In genomic region chrX:40543661-40544328, GRCh38 we compare ENCODE assay signal across 8 cellular contexts. TPM values are rescaled to one million over a fixed set of nuclear protein-coding genes. Genes with fewer than 3 reads are reported as not detected.
A peak's percentile ranks its signal among the peaks of the same experiment; 100 is the strongest.
DNase-seq lines count a peak whose midpoint lies in the region; FAIRE-seq and TF ChIP-seq lines count a peak whose summit lies in the region.

No MANE protein-coding gene starts in this region.

- peaks cover 18% of the 10 kb centered on the region for H3K4me1 Mint-ChIP-seq in activated CD4-positive, alpha-beta T cell treated with anti-CD3 and anti-CD28 coated beads, Interleukin-2, amount 10 ng/mL, durations not matched to agents 24 days and 14 days

- H3K9me3 ChIP-seq in neuron (ENCODE audit: low read length), result no peaks in the 10 kb centered on the region

- peak; percentile 49 for TF ChIP-seq CTCF in NB4 (IDR thresholded peaks at IDR 0.05; ENCODE audit: low read depth, low read length)

- H3K27ac Mint-ChIP-seq in activated CD4-positive, alpha-beta T cell treated with anti-CD3 and anti-CD28 coated beads, Interleukin-2, amount 10 ng/mL, durations not matched to agents 24 days and 14 days, result no peak overlapping the region

- peak overlapping the region; percentile 53 for H2AFZ ChIP-seq in neuron (ENCODE audit: low read depth, low read length)

- peaks cover 8% of the 10 kb centered on the region for H3K27me3 Mint-ChIP-seq in activated CD4-positive, alpha-beta T cell treated with anti-CD3 and anti-CD28 coated beads, Interleukin-2, amount 10 ng/mL, durations not matched to agents 24 days and 14 days

- no peak for TF ChIP-seq POLR2A in NB4 (IDR thresholded peaks at IDR 0.05; ENCODE audit: extremely low read depth, insufficient read length)

- peaks cover 5% of the 10 kb centered on the region for H3K4me1 ChIP-seq in neuron (ENCODE audit: insufficient read depth, low read length)

- H3K27me3 ChIP-seq in neuron (ENCODE audit: insufficient read depth, low read length), result peaks cover 1% of the 10 kb centered on the region

- no peaks in the 10 kb centered on the region for H3K9me3 Mint-ChIP-seq in activated CD4-positive, alpha-beta T cell treated with anti-CD3 and anti-CD28 coated beads, Interleukin-2, amount 10 ng/mL, durations not matched to agents 24 days and 14 days

- intact Hi-C loops in activated CD4-positive, alpha-beta T cell treated with anti-CD3 and anti-CD28 coated beads, Interleukin-2, amount 10 ng/mL, durations not matched to agents 24 days and 14 days (cut with micrococcal nuclease), result loop anchor here (1.0 to 5.0 kb wide), 3 partner anchors 44 to 251 kb away; partner anchors contain the start of gene CXorf38

- no peak overlapping the region for H3K4me3 ChIP-seq in NB4 (ENCODE audit: low read depth, low read length)
- H3K4me3 ChIP-seq in neuron (ENCODE audit: low read length), result no peak overlapping the region

- no peaks in the 10 kb centered on the region for H3K36me3 Mint-ChIP-seq in activated CD4-positive, alpha-beta T cell treated with anti-CD3 and anti-CD28 coated beads, Interleukin-2, amount 10 ng/mL, durations not matched to agents 24 days and 14 days (ENCODE audit: low read depth)

- peak; percentile 22 for FAIRE-seq in TTC549 (lab: Jason Lieb, UNC)

- peak; percentile 69 for DNase-seq in activated CD4-positive, alpha-beta T cell treated with anti-CD3 and anti-CD28 coated beads, Interleukin-2, amount 10 ng/mL, durations not matched to agents 24 days and 14 days
- no peak for DNase-seq in activated CD4-positive, alpha-beta T cell treated with anti-CD3 and anti-CD28 coated beads, Interleukin-2, amount 50 U/mL, for 1 hour
- peak; percentile 58 for DNase-seq in NB4 (ENCODE audit: low read depth)
- peak; percentile 31 for DNase-seq in fibroblast of the conjunctiva (ENCODE audit: low read depth)
- DNase-seq in HK-2 (ENCODE audit: unreplicated experiment), result no peak
- DNase-seq in KG1 (lab: John Stamatoyannopoulos, UW), result no peak

- peak overlapping the region; percentile 24 for H3K4me3 Mint-ChIP-seq in activated CD4-positive, alpha-beta T cell treated with anti-CD3 and anti-CD28 coated beads, Interleukin-2, amount 10 ng/mL, durations not matched to agents 24 days and 14 days

- H3K36me3 ChIP-seq in neuron (ENCODE audit: insufficient read depth, low read length), result no peaks in the 10 kb centered on the region

RNA-seq across cellular contexts. Expression of gene ATP6AP2, which starts 37.0 kb away (rescaled TPM):
- total RNA-seq in activated CD4-positive, alpha-beta T cell treated with anti-CD3 and anti-CD28 coated beads, Interleukin-2, amount 10 ng/mL, durations not matched to agents 24 days and 14 days, result 66.5 and 68.7 TPM in 2 replicates

Comparison
In these comparisons a context has a peak if more than half of its experiments do, and no peak if none do; other contexts are left out.
1. DNase-seq: peak in activated CD4-positive, alpha-beta T cell treated with anti-CD3 and anti-CD28 coated beads, Interleukin-2, amount 10 ng/mL, durations not matched to agents 24 days and 14 days (single experiment), NB4 (single experiment) and fibroblast of the conjunctiva (single experiment); none in activated CD4-positive, alpha-beta T cell treated with anti-CD3 and anti-CD28 coated beads, Interleukin-2, amount 50 U/mL, for 1 hour (single experiment), HK-2 (single experiment) and KG1 (single experiment).